In genomic region chr17:28737770-28738679, GRCh38 we compare ENCODE assay signal across 1 cellular context.
TF ChIP-seq lines count a peak whose summit lies in the region.

No MANE protein-coding gene starts in this region.

TF ChIP-seq in GM12878, 131 proteins besides CTCF, POLR2A, EP300 and RAD21 (continued from another document and continues in another):
- TF ChIP-seq POLR2AphosphoS2 (IDR thresholded peaks at IDR 0.05; ENCODE audit: low read depth, low read length) (peak; percentile 84), STAT3 (IDR thresholded peaks at IDR 0.05; ENCODE audit: low read depth, low read length) (no peak), ZBTB33 (IDR thresholded peaks at IDR 0.05) (no peak), PAX5 (IDR thresholded peaks at IDR 0.05; ENCODE audit: borderline replicate concordance, low read depth, low read length) (peak; percentile 99), NFIC (IDR thresholded peaks at IDR 0.05; ENCODE audit: low read depth, low read length) (no peak), NBN (IDR thresholded peaks at IDR 0.05) (peak; percentile 62; the same call in 1 of the 2 replicates), PRDM15 (CRISPR knock-in tag; IDR thresholded peaks at IDR 0.05) (no peak), USF1 (IDR thresholded peaks at IDR 0.05; ENCODE audit: borderline replicate concordance, extremely low read length, insufficient read depth, low read depth, low read length) (peak; percentile 85), MXI1 (IDR thresholded peaks at IDR 0.05; ENCODE audit: low read depth, low read length) (peak; percentile 93), ZNF384 (IDR thresholded peaks at IDR 0.05; ENCODE audit: borderline replicate concordance, low read depth, low read length) (no peak), STAT1 (conservative IDR thresholded peaks at IDR 0.05) (0 out of 2 replicates have a peak, but pooled peaks have one; percentile 25), ZBTB4 (CRISPR knock-in tag; IDR thresholded peaks at IDR 0.05) (no peak), ZNF592 (IDR thresholded peaks at IDR 0.05) (no peak; the same call in 1 of the 2 replicates), RBBP5 (conservative IDR thresholded peaks at IDR 0.05) (no peak), ZNF687 (IDR thresholded peaks at IDR 0.05) (peak; percentile 99), USF2 (IDR thresholded peaks at IDR 0.05; ENCODE audit: borderline replicate concordance, low read depth, low read length) (peak; percentile 63), MYB (IDR thresholded peaks at IDR 0.05; ENCODE audit: borderline replicate concordance, low read depth, low read length) (no peak), EED (IDR thresholded peaks at IDR 0.05; ENCODE audit: low read depth) (no peak; the same call in 1 of the 2 replicates), RAD51 (IDR thresholded peaks at IDR 0.05) (peak; percentile 86), HDGF (IDR thresholded peaks at IDR 0.05) (peak; percentile 80), ETV6 (conservative IDR thresholded peaks at IDR 0.05 in 1 of 2, IDR thresholded peaks at IDR 0.05 in 1 of 2; ENCODE audit: borderline replicate concordance in 1 of 2, low read depth in 1 of 2) (peak in 1 of 2 experiments; percentile 37; a peak in 2 of 4 replicates), NFXL1 (IDR thresholded peaks at IDR 0.05; ENCODE audit: borderline replicate concordance) (no peak), MTA2 (IDR thresholded peaks at IDR 0.05; ENCODE audit: low read depth) (peak; percentile 15; the same call in 1 of the 2 replicates), YBX1 (IDR thresholded peaks at IDR 0.05) (no peak), BRCA1 (IDR thresholded peaks at IDR 0.05; ENCODE audit: low read depth, low read length) (peak; percentile 13), FOXK2 (IDR thresholded peaks at IDR 0.05) (no peak), IKZF2 (IDR thresholded peaks at IDR 0.05) (no peak; a peak in 2 of 4 replicates), BCL11A (IDR thresholded peaks at IDR 0.05; ENCODE audit: low read depth, low read length) (no peak), IRF4 (IDR thresholded peaks at IDR 0.05; ENCODE audit: low read depth, low read length) (no peak), SMAD5 (IDR thresholded peaks at IDR 0.05; ENCODE audit: low read depth) (peak; percentile 87; the same call in 1 of the 2 replicates), SIN3A (IDR thresholded peaks at IDR 0.05; ENCODE audit: low read depth, low read length) (peak; percentile 65; the same call in 1 of the 2 replicates), POLR2AphosphoS5 (IDR thresholded peaks at IDR 0.05; ENCODE audit: low read length) (peak; percentile 95), CEBPB (IDR thresholded peaks at IDR 0.05; ENCODE audit: borderline replicate concordance in 1 of 2, low read depth in 2 of 2, low read length in 2 of 2) (no peak), SPI1 (IDR thresholded peaks at IDR 0.05; ENCODE audit: borderline replicate concordance, insufficient read depth, low read depth, low read length) (no peak), NKRF (conservative IDR thresholded peaks at IDR 0.05) (no peak; the same call in 1 of the 2 replicates), IKZF1 (conservative IDR thresholded peaks at IDR 0.05) (no peak; the same call in 1 of the 2 replicates), MTA3 (IDR thresholded peaks at IDR 0.05; ENCODE audit: borderline replicate concordance, low read length) (no peak)
